ENCODE assay signal across 1 cellular context in the genomic region with DNA sequence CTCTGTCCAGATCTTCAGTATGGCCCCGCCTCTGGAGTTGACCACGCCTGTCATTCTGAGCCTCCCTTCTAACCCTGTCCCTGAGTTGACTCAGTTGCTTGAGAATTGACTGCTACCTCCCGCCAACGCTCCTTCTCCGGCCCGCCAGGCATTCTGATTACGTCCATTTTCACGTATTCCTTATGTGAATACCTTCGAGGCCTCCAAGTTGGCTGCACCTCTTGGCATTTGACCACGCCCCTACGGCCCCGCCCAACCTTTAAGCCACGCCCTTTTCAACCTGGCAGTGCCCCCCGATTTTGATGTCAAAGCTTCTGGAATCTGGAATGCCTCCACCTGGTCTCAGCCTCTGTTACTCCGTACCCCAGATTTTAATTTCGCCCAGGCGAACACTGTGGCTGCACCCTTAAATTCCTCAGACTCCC.
TF ChIP-seq lines count a peak whose summit lies in the region.

No MANE protein-coding gene starts in this region.

TF ChIP-seq in K562, 482 proteins besides CTCF, POLR2A, EP300 and RAD21 (continued from another document and continues in another):
- TF ChIP-seq, protein P1, sequence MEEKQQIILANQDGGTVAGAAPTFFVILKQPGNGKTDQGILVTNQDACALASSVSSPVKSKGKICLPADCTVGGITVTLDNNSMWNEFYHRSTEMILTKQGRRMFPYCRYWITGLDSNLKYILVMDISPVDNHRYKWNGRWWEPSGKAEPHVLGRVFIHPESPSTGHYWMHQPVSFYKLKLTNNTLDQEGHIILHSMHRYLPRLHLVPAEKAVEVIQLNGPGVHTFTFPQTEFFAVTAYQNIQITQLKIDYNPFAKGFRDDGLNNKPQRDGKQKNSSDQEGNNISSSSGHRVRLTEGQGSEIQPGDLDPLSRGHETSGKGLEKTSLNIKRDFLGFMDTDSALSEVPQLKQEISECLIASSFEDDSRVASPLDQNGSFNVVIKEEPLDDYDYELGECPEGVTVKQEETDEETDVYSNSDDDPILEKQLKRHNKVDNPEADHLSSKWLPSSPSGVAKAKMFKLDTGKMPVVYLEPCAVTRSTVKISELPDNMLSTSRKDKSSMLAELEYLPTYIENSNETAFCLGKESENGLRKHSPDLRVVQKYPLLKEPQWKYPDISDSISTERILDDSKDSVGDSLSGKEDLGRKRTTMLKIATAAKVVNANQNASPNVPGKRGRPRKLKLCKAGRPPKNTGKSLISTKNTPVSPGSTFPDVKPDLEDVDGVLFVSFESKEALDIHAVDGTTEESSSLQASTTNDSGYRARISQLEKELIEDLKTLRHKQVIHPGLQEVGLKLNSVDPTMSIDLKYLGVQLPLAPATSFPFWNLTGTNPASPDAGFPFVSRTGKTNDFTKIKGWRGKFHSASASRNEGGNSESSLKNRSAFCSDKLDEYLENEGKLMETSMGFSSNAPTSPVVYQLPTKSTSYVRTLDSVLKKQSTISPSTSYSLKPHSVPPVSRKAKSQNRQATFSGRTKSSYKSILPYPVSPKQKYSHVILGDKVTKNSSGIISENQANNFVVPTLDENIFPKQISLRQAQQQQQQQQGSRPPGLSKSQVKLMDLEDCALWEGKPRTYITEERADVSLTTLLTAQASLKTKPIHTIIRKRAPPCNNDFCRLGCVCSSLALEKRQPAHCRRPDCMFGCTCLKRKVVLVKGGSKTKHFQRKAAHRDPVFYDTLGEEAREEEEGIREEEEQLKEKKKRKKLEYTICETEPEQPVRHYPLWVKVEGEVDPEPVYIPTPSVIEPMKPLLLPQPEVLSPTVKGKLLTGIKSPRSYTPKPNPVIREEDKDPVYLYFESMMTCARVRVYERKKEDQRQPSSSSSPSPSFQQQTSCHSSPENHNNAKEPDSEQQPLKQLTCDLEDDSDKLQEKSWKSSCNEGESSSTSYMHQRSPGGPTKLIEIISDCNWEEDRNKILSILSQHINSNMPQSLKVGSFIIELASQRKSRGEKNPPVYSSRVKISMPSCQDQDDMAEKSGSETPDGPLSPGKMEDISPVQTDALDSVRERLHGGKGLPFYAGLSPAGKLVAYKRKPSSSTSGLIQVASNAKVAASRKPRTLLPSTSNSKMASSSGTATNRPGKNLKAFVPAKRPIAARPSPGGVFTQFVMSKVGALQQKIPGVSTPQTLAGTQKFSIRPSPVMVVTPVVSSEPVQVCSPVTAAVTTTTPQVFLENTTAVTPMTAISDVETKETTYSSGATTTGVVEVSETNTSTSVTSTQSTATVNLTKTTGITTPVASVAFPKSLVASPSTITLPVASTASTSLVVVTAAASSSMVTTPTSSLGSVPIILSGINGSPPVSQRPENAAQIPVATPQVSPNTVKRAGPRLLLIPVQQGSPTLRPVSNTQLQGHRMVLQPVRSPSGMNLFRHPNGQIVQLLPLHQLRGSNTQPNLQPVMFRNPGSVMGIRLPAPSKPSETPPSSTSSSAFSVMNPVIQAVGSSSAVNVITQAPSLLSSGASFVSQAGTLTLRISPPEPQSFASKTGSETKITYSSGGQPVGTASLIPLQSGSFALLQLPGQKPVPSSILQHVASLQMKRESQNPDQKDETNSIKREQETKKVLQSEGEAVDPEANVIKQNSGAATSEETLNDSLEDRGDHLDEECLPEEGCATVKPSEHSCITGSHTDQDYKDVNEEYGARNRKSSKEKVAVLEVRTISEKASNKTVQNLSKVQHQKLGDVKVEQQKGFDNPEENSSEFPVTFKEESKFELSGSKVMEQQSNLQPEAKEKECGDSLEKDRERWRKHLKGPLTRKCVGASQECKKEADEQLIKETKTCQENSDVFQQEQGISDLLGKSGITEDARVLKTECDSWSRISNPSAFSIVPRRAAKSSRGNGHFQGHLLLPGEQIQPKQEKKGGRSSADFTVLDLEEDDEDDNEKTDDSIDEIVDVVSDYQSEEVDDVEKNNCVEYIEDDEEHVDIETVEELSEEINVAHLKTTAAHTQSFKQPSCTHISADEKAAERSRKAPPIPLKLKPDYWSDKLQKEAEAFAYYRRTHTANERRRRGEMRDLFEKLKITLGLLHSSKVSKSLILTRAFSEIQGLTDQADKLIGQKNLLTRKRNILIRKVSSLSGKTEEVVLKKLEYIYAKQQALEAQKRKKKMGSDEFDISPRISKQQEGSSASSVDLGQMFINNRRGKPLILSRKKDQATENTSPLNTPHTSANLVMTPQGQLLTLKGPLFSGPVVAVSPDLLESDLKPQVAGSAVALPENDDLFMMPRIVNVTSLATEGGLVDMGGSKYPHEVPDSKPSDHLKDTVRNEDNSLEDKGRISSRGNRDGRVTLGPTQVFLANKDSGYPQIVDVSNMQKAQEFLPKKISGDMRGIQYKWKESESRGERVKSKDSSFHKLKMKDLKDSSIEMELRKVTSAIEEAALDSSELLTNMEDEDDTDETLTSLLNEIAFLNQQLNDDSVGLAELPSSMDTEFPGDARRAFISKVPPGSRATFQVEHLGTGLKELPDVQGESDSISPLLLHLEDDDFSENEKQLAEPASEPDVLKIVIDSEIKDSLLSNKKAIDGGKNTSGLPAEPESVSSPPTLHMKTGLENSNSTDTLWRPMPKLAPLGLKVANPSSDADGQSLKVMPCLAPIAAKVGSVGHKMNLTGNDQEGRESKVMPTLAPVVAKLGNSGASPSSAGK (IDR thresholded peaks at IDR 0.05) = no peak
- TF ChIP-seq SRF (CRISPR knock-in tag; IDR thresholded peaks at IDR 0.05) (no peak), ZNF766 (CRISPR knock-in tag; conservative IDR thresholded peaks at IDR 0.05) (no peak), FOXP1 (CRISPR knock-in tag; IDR thresholded peaks at IDR 0.05) (0 out of 2 replicates have a peak, but pooled peaks have one; percentile 3), ZFP30 (CRISPR knock-in tag; IDR thresholded peaks at IDR 0.05; ENCODE audit: borderline replicate concordance) (no peak), ZNF212 (CRISPR knock-in tag; IDR thresholded peaks at IDR 0.05) (no peak), ZBTB40 (IDR thresholded peaks at IDR 0.05) (no peak), ZBTB40 (CRISPR knock-in tag; IDR thresholded peaks at IDR 0.05) (no peak), HNRNPL (IDR thresholded peaks at IDR 0.05; ENCODE audit: low read depth, low read length) (no peak), CREB1 (IDR thresholded peaks at IDR 0.05) (no peak), CREB1 (CRISPR knock-in tag; IDR thresholded peaks at IDR 0.05) (peak; percentile 17; the same call in 1 of the 2 replicates), ZC3H8 (IDR thresholded peaks at IDR 0.05) (no peak), NONO (IDR thresholded peaks at IDR 0.05; ENCODE audit: low read depth in 2 of 2, low read length in 1 of 2) (no peak)
- TF ChIP-seq, protein P2, sequence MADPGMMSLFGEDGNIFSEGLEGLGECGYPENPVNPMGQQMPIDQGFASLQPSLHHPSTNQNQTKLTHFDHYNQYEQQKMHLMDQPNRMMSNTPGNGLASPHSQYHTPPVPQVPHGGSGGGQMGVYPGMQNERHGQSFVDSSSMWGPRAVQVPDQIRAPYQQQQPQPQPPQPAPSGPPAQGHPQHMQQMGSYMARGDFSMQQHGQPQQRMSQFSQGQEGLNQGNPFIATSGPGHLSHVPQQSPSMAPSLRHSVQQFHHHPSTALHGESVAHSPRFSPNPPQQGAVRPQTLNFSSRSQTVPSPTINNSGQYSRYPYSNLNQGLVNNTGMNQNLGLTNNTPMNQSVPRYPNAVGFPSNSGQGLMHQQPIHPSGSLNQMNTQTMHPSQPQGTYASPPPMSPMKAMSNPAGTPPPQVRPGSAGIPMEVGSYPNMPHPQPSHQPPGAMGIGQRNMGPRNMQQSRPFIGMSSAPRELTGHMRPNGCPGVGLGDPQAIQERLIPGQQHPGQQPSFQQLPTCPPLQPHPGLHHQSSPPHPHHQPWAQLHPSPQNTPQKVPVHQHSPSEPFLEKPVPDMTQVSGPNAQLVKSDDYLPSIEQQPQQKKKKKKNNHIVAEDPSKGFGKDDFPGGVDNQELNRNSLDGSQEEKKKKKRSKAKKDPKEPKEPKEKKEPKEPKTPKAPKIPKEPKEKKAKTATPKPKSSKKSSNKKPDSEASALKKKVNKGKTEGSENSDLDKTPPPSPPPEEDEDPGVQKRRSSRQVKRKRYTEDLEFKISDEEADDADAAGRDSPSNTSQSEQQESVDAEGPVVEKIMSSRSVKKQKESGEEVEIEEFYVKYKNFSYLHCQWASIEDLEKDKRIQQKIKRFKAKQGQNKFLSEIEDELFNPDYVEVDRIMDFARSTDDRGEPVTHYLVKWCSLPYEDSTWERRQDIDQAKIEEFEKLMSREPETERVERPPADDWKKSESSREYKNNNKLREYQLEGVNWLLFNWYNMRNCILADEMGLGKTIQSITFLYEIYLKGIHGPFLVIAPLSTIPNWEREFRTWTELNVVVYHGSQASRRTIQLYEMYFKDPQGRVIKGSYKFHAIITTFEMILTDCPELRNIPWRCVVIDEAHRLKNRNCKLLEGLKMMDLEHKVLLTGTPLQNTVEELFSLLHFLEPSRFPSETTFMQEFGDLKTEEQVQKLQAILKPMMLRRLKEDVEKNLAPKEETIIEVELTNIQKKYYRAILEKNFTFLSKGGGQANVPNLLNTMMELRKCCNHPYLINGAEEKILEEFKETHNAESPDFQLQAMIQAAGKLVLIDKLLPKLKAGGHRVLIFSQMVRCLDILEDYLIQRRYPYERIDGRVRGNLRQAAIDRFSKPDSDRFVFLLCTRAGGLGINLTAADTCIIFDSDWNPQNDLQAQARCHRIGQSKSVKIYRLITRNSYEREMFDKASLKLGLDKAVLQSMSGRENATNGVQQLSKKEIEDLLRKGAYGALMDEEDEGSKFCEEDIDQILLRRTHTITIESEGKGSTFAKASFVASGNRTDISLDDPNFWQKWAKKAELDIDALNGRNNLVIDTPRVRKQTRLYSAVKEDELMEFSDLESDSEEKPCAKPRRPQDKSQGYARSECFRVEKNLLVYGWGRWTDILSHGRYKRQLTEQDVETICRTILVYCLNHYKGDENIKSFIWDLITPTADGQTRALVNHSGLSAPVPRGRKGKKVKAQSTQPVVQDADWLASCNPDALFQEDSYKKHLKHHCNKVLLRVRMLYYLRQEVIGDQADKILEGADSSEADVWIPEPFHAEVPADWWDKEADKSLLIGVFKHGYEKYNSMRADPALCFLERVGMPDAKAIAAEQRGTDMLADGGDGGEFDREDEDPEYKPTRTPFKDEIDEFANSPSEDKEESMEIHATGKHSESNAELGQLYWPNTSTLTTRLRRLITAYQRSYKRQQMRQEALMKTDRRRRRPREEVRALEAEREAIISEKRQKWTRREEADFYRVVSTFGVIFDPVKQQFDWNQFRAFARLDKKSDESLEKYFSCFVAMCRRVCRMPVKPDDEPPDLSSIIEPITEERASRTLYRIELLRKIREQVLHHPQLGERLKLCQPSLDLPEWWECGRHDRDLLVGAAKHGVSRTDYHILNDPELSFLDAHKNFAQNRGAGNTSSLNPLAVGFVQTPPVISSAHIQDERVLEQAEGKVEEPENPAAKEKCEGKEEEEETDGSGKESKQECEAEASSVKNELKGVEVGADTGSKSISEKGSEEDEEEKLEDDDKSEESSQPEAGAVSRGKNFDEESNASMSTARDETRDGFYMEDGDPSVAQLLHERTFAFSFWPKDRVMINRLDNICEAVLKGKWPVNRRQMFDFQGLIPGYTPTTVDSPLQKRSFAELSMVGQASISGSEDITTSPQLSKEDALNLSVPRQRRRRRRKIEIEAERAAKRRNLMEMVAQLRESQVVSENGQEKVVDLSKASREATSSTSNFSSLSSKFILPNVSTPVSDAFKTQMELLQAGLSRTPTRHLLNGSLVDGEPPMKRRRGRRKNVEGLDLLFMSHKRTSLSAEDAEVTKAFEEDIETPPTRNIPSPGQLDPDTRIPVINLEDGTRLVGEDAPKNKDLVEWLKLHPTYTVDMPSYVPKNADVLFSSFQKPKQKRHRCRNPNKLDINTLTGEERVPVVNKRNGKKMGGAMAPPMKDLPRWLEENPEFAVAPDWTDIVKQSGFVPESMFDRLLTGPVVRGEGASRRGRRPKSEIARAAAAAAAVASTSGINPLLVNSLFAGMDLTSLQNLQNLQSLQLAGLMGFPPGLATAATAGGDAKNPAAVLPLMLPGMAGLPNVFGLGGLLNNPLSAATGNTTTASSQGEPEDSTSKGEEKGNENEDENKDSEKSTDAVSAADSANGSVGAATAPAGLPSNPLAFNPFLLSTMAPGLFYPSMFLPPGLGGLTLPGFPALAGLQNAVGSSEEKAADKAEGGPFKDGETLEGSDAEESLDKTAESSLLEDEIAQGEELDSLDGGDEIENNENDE (IDR thresholded peaks at IDR 0.05; ENCODE audit: low read depth, low read length) = no peak
